ENCODE assay signal across 31 cellular contexts in the genomic region with DNA sequence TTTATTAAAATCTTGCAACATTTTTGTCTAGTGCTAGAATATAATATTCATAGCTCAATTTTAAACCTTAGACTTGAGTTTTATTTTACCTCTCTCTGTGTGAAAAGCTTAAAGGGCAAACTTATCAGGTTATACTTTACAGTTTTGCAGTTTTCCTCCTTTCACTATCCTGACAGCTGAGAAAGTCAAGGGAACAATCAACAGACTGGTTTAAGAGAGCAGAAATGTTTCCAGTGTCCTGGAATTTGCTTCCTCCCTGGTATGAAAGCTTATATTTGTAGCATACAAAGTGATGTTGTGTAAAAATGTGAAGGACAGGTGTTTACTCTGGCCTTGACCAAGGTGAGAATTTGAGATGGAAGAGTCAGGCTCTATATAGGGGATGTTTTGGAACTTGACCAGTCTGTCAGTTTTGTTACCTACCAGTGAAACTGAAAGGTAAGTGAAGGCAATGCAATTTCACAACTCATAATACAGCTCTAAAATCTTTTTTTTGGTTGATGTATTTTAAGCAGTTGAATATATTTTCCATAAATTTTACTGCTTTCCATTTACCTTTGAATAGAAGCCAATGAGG.
"Had no signal": no experiment of that assay in that cellular context is flagged by ENCODE, and none has a peak within 500 bp of the region (broad histone marks: within the 10 kb centered on the region; RNA-seq: fewer than 3 reads in every experiment).

No MANE protein-coding gene starts in this region.

- H3K27me3 ChIP-seq: ascending aorta, body of pancreas had no signal

- H3K27ac ChIP-seq: ascending aorta, body of pancreas, SK-N-MC had no signal

- H3K4me1 ChIP-seq: ascending aorta had no signal

- DNase-seq: activated B cell treated with CpG ODN at 0.5 μM for 24 hours; activated CD4-positive, alpha-beta T cell treated with anti-CD3 and anti-CD28 coated beads for 1 hour; activated CD4-positive, alpha-beta T cell treated with anti-CD3 and anti-CD28 coated beads, Interleukin-2, amount 10 ng/mL, durations not matched to agents 24 days and 14 days; activated CD4-positive, alpha-beta T cell treated with anti-CD3 and anti-CD28 coated beads, Interleukin-2, amount 50 U/mL, for 48 hours; activated CD8-positive, alpha-beta memory T cell treated with anti-CD3 and anti-CD28 coated beads, Interleukin-2, amount 10 ng/mL, durations not matched to agents 7 days and 5 days; activated effector memory CD4-positive, alpha-beta T cell treated with anti-CD3 and anti-CD28 coated beads, Interleukin-2, amount 50 U/mL, for 16 hours; activated naive CD4-positive, alpha-beta T cell treated with Interleukin-2 at 50 U/mL for 16 hours; activated naive CD8-positive, alpha-beta T cell treated with anti-CD3 and anti-CD28 coated beads, Interleukin-2, amount 50 U/mL, for 24 hours; activated T-cell treated with anti-CD3 and anti-CD28 coated beads, Interleukin-2, amount 50 U/mL, for 24 hours; amniotic stem cell; body of pancreas; central memory CD4-positive, alpha-beta T cell; Karpas-422; NCI-H1105 treated with DMSO at 0.1 percent for 48 hours; NCI-H1436 treated with DMSO at 0.1 percent for 48 hours; NCI-H187; NCI-H2081; NCI-H2171; NCI-H2227 treated with DMSO at 0.1 percent for 48 hours; NCI-H446 treated with DMSO at 0.1 percent for 48 hours; NCI-H524 treated with DMSO at 0.1 percent for 48 hours; NCI-H748 treated with DMSO at 0.1 percent for 48 hours; OCI-M1; RPMI8226 had no signal

- H3K36me3 ChIP-seq: ascending aorta had no signal

- H3K9me3 ChIP-seq: ascending aorta, body of pancreas had no signal

- ATAC-seq: activated CD8-positive, alpha-beta memory T cell treated with anti-CD3 and anti-CD28 coated beads, Interleukin-2, amount 10 ng/mL, durations not matched to agents 7 days and 5 days; activated naive CD4-positive, alpha-beta T cell treated with anti-CD3 and anti-CD28 coated beads, Interleukin-2, amount 50 U/mL, for 72 hours; activated naive CD8-positive, alpha-beta T cell treated with anti-CD3 and anti-CD28 coated beads, Interleukin-2, amount 50 U/mL, for 24 hours; body of pancreas; K562; Panc1; Right ventricle myocardium inferior had no signal

- FAIRE-seq: bronchial epithelial cell, K562 had no signal

- H3K4me3 ChIP-seq: ascending aorta, body of pancreas, K562, SK-N-MC had no signal
